Comparison of ENCODE assay signal across 14 cellular contexts in genomic region chr10:88974012-88974411, GRCh38. TPM values are rescaled to one million over a fixed set of nuclear protein-coding genes. Genes with fewer than 3 reads are reported as not detected.
DNase-seq lines count a peak whose midpoint lies in the region; ATAC-seq and TF ChIP-seq lines count a peak whose summit lies in the region.
"Had no signal": no experiment of that assay in that cellular context is flagged by ENCODE, and none has a peak within 500 bp of the region (broad histone marks: within the 10 kb centered on the region; RNA-seq: fewer than 3 reads in every experiment).

No MANE protein-coding gene starts in this region.

- in situ Hi-C loops in GM23248 (cut with MboI), result no loop called here

- CTCF ChIA-PET in activated CD8-positive, alpha-beta memory T cell treated with anti-CD3 and anti-CD28 coated beads, Interleukin-2, amount 10 ng/mL, durations not matched to agents 7 days and 5 days (lab: Charles Lee), result interaction anchor here (1.2 to 1.4 kb wide), 2 partner anchors 18 to 39 kb away, joined by 4 read pairs; no protein-coding TSS in a partner anchor

- DNase-seq in GM23248 (peak; percentile 63), foreskin keratinocyte (no peak), thoracic aorta (ENCODE audit: low spot score) (no peak), Kasumi-1 (lab: John Stamatoyannopoulos, UW) (no peak)
- DNase-seq in activated CD8-positive, alpha-beta memory T cell treated with anti-CD3 and anti-CD28 coated beads, Interleukin-2, amount 10 ng/mL, durations not matched to agents 7 days and 5 days, result no peak
- no peak for DNase-seq in natural killer cell treated with Interleukin-12 subunit alpha and Interleukin-12 subunit beta and Interleukin-15 and Interleukin-18, amount 100 ng/mL, for 72 hours (ENCODE audit: low spot score)
- DNase-seq: activated CD4-positive, alpha-beta T cell treated with anti-CD3 and anti-CD28 coated beads, Interleukin-2, amount 50 U/mL, for 48 hours; NCI-H1694 treated with DMSO at 0.1 percent for 48 hours; NCI-H446 treated with DMSO at 0.1 percent for 48 hours; stimulated activated naive CD4-positive, alpha-beta T cell had no signal

- H3K36me3 ChIP-seq in GM23248 (ENCODE audit: low read depth), result no peaks in the 10 kb centered on the region
- no peaks in the 10 kb centered on the region for H3K36me3 ChIP-seq in thoracic aorta

- H3K27ac Mint-ChIP-seq in activated CD8-positive, alpha-beta memory T cell treated with anti-CD3 and anti-CD28 coated beads, Interleukin-2, amount 10 ng/mL, durations not matched to agents 7 days and 5 days, result no peak overlapping the region
- H3K27ac Mint-ChIP-seq in natural killer cell treated with Interleukin-12 subunit alpha and Interleukin-12 subunit beta and Interleukin-15 and Interleukin-18, amount 100 ng/mL, for 72 hours, result no peak overlapping the region

- no peaks in the 10 kb centered on the region for H3K27me3 Mint-ChIP-seq in activated CD8-positive, alpha-beta memory T cell treated with anti-CD3 and anti-CD28 coated beads, Interleukin-2, amount 10 ng/mL, durations not matched to agents 7 days and 5 days
- no peaks in the 10 kb centered on the region for H3K27me3 Mint-ChIP-seq in natural killer cell treated with Interleukin-12 subunit alpha and Interleukin-12 subunit beta and Interleukin-15 and Interleukin-18, amount 100 ng/mL, for 72 hours
- H3K27me3 Mint-ChIP-seq: CD4-positive, alpha-beta memory T cell had no signal

- H3K4me3 Mint-ChIP-seq in activated CD8-positive, alpha-beta memory T cell treated with anti-CD3 and anti-CD28 coated beads, Interleukin-2, amount 10 ng/mL, durations not matched to agents 7 days and 5 days, result no peak overlapping the region
- no peak overlapping the region for H3K4me3 Mint-ChIP-seq in natural killer cell treated with Interleukin-12 subunit alpha and Interleukin-12 subunit beta and Interleukin-15 and Interleukin-18, amount 100 ng/mL, for 72 hours

- H3K9me3 Mint-ChIP-seq in activated CD8-positive, alpha-beta memory T cell treated with anti-CD3 and anti-CD28 coated beads, Interleukin-2, amount 10 ng/mL, durations not matched to agents 7 days and 5 days (ENCODE audit: low read depth), result no peaks in the 10 kb centered on the region
- no peaks in the 10 kb centered on the region for H3K9me3 Mint-ChIP-seq in natural killer cell treated with Interleukin-12 subunit alpha and Interleukin-12 subunit beta and Interleukin-15 and Interleukin-18, amount 100 ng/mL, for 72 hours
- H3K9me3 Mint-ChIP-seq: CD4-positive, alpha-beta memory T cell had no signal

- peaks cover 36% of the 10 kb centered on the region; the same call in 1 of the 2 replicates for H3F3A ChIP-seq in GM23248 (ENCODE audit: insufficient read depth)

- H3K9me3 ChIP-seq in GM23248 (ENCODE audit: low read depth) (no peaks in the 10 kb centered on the region), thoracic aorta (no peaks in the 10 kb centered on the region)

- no peaks in the 10 kb centered on the region for H4K20me1 ChIP-seq in GM23248 (ENCODE audit: insufficient read depth)

- ATAC-seq in foreskin keratinocyte, result no peak
- peak; percentile 42 for ATAC-seq in thoracic aorta (ENCODE audit: insufficient number of reproducible peaks, low FRiP score, low read depth)
- no peak for ATAC-seq in activated CD8-positive, alpha-beta memory T cell treated with anti-CD3 and anti-CD28 coated beads, Interleukin-2, amount 10 ng/mL, durations not matched to agents 7 days and 5 days
- no peak for ATAC-seq in GM18861 (IDR thresholded peaks at IDR 0.05; ENCODE audit: unreplicated experiment)
- ATAC-seq in natural killer cell treated with Interleukin-12 subunit alpha and Interleukin-12 subunit beta and Interleukin-15 and Interleukin-18, amount 100 ng/mL, for 72 hours, result no peak

- peak overlapping the region; percentile 73 for H3K27ac ChIP-seq in GM23248
- H3K27ac ChIP-seq in VCaP, result peak overlapping the region; percentile 77; the same call in 1 of the 2 replicates
- H3K27ac ChIP-seq in foreskin keratinocyte, result peak overlapping the region; percentile 39
- H3K27ac ChIP-seq in thoracic aorta, result peak overlapping the region; percentile 87 to 90
- H3K27ac ChIP-seq: KMS-11 had no signal

- WGBS in GM23248 (ENCODE audit: low coverage in 1 of 2, low lambda C conversion rate in 2 of 2, missing lambda C conversion rate in 2 of 2), 2 experiments, result 63 to 67% methylated on average over 3 of the region's 3 CpGs

- H3K4me1 Mint-ChIP-seq in activated CD8-positive, alpha-beta memory T cell treated with anti-CD3 and anti-CD28 coated beads, Interleukin-2, amount 10 ng/mL, durations not matched to agents 7 days and 5 days, result peaks cover 24% of the 10 kb centered on the region
- peaks cover 6 to 9% of the 10 kb centered on the region in 2 donors for H3K4me1 Mint-ChIP-seq in natural killer cell treated with Interleukin-12 subunit alpha and Interleukin-12 subunit beta and Interleukin-15 and Interleukin-18, amount 100 ng/mL, for 72 hours (ENCODE audit: low read depth in 2 of 2)

- no peaks in the 10 kb centered on the region for H3K9me2 ChIP-seq in GM23248 (ENCODE audit: insufficient read depth)

- H3K79me2 ChIP-seq in GM23248 (ENCODE audit: insufficient read depth), result peaks cover 67% of the 10 kb centered on the region

- H2AFZ ChIP-seq in GM23248, result no peak overlapping the region

- H3K36me3 Mint-ChIP-seq in activated CD8-positive, alpha-beta memory T cell treated with anti-CD3 and anti-CD28 coated beads, Interleukin-2, amount 10 ng/mL, durations not matched to agents 7 days and 5 days, result peaks cover 7% of the 10 kb centered on the region
- no peaks in the 10 kb centered on the region for H3K36me3 Mint-ChIP-seq in natural killer cell treated with Interleukin-12 subunit alpha and Interleukin-12 subunit beta and Interleukin-15 and Interleukin-18, amount 100 ng/mL, for 72 hours

- peak overlapping the region; percentile 91 for H3K4me2 ChIP-seq in GM23248 (ENCODE audit: unreplicated experiment)

- TF ChIP-seq CTCF in VCaP (conservative IDR thresholded peaks at IDR 0.05), result no peak
- TF ChIP-seq CTCF in foreskin keratinocyte (conservative IDR thresholded peaks at IDR 0.05), result no peak
- TF ChIP-seq CTCF in thoracic aorta (IDR thresholded peaks at IDR 0.05), result no peak

- H3K27me3 ChIP-seq in GM23248 (replicated peaks; ENCODE audit: insufficient read depth) (no peaks in the 10 kb centered on the region), foreskin keratinocyte (no peaks in the 10 kb centered on the region), thoracic aorta (replicated peaks; ENCODE audit: insufficient read depth) (no peaks in the 10 kb centered on the region)

- H3K9ac ChIP-seq in GM23248, result peak overlapping the region; percentile 80; the same call in 1 of the 2 replicates
- H3K9ac ChIP-seq: KMS-11 had no signal

- peak overlapping the region; percentile 79 for H3K4me3 ChIP-seq in GM23248
- H3K4me3 ChIP-seq in thoracic aorta, result peak overlapping the region; percentile 75

- H3K4me1 ChIP-seq in GM23248 (ENCODE audit: insufficient read depth) (peaks cover 44% of the 10 kb centered on the region), foreskin keratinocyte (peaks cover 4% of the 10 kb centered on the region), thoracic aorta (ENCODE audit: control insufficient read depth in 1 of 2, low read depth in 2 of 2) (peaks cover 29 to 70% of the 10 kb centered on the region in 2 donors)

RNA-seq across cellular contexts. Expression of gene FAS, which starts 16.6 kb away (rescaled TPM):
- total RNA-seq in GM23248 (2014; rRNA removed; shearing (Covaris generic)), result 69.0 and 77.8 TPM in 2 replicates
- polyA plus RNA-seq in GM23248 (2016; fragmentation: Nextera tagmentation; extraction: Ambion mirVana), result 54.5 and 55.4 TPM in 2 replicates
- 18.0 and 24.1 TPM in 2 replicates for total RNA-seq in foreskin keratinocyte
- polyA plus RNA-seq in foreskin keratinocyte, result 8.5 and 12.4 TPM in 2 replicates
- 10 to 100 TPM; 24.0 to 32.6 TPM for total RNA-seq in thoracic aorta
- total RNA-seq in activated CD8-positive, alpha-beta memory T cell treated with anti-CD3 and anti-CD28 coated beads, Interleukin-2, amount 10 ng/mL, durations not matched to agents 7 days and 5 days, result 10 to 100 TPM; 73.7 to 75.4 TPM
- total RNA-seq in natural killer cell treated with Interleukin-12 subunit alpha and Interleukin-12 subunit beta and Interleukin-15 and Interleukin-18, amount 100 ng/mL, for 72 hours, result 10 to 100 TPM; 48.3 to 73.0 TPM

RNA-seq across cellular contexts. Expression of gene ACTA2, which starts 21.4 kb away (rescaled TPM):
- total RNA-seq in GM23248 (2014; rRNA removed; shearing (Covaris generic)), result 161 and 164 TPM in 2 replicates
- polyA plus RNA-seq in GM23248 (2016; fragmentation: Nextera tagmentation; extraction: Ambion mirVana), result 249 and 262 TPM in 2 replicates
- total RNA-seq in foreskin keratinocyte, result 10.3 and 12.2 TPM in 2 replicates
- polyA plus RNA-seq in foreskin keratinocyte, result 10.2 and 10.9 TPM in 2 replicates
- total RNA-seq in thoracic aorta, result over 10,000 TPM in 1 of 2 donors, 1,000 to 10,000 TPM in 1; 4,797 to 12,240 TPM
- total RNA-seq in activated CD8-positive, alpha-beta memory T cell treated with anti-CD3 and anti-CD28 coated beads, Interleukin-2, amount 10 ng/mL, durations not matched to agents 7 days and 5 days, result 10 to 100 TPM; 28.2 to 34.5 TPM
- 10 to 100 TPM in 1 of 2 donors, 1 to 10 TPM in 1; 8.4 to 19.7 TPM for total RNA-seq in natural killer cell treated with Interleukin-12 subunit alpha and Interleukin-12 subunit beta and Interleukin-15 and Interleukin-18, amount 100 ng/mL, for 72 hours

Comparison
In these comparisons a context has a peak if more than half of its experiments do, and no peak if none do; other contexts are left out.
1. RNA of gene ACTA2, which starts 21.4 kb away (total RNA-seq): 4,797 to 12,240 TPM in thoracic aorta; 161 to 164 TPM in GM23248, 28.2 to 34.5 TPM in activated CD8-positive, alpha-beta memory T cell treated with anti-CD3 and anti-CD28 coated beads, Interleukin-2, amount 10 ng/mL, durations not matched to agents 7 days and 5 days, 8.4 to 19.7 TPM in natural killer cell treated with Interleukin-12 subunit alpha and Interleukin-12 subunit beta and Interleukin-15 and Interleukin-18, amount 100 ng/mL, for 72 hours and 10.3 to 12.2 TPM in foreskin keratinocyte; every median in the first group is over 10 times any median in the second.
2. Peak in every context shown above with its lines, with median percentiles within 50 percentile points of each other: H3K27ac ChIP-seq.